ENCODE assay signal across 20 cellular contexts in genomic region chr20:61808497-61808896, GRCh38.
"Had no signal": no experiment of that assay in that cellular context is flagged by ENCODE, and none has a peak within 500 bp of the region (broad histone marks: within the 10 kb centered on the region; RNA-seq: fewer than 3 reads in every experiment).

No MANE protein-coding gene starts in this region.

- H3K27me3 ChIP-seq: brain microvascular endothelial cell had no signal

- H3K27ac ChIP-seq: brain microvascular endothelial cell, coronary artery, left ventricle myocardium inferior, neutrophil, parathyroid adenoma, suprapubic skin had no signal

- H3K79me2 ChIP-seq: parathyroid adenoma had no signal

- ATAC-seq: naive thymus-derived CD4-positive, alpha-beta T cell had no signal

- FAIRE-seq: endometrium, frontal cortex had no signal

- H3K9ac ChIP-seq: parathyroid adenoma, SK-N-SH had no signal

- DNase-seq: activated CD4-positive, alpha-beta memory T cell treated with anti-CD3 and anti-CD28 coated beads, Interleukin-2, amount 10 ng/mL, durations not matched to agents 7 days and 5 days; activated CD4-positive, alpha-beta T cell treated with anti-CD3 and anti-CD28 coated beads for 48 hours; activated CD4-positive, CD25-positive, alpha-beta regulatory T cell; activated naive CD4-positive, alpha-beta T cell treated with Interleukin-2 at 50 U/mL for 16 hours; activated naive CD8-positive, alpha-beta T cell treated with anti-CD3 and anti-CD28 coated beads, Interleukin-2, amount 10 ng/mL, durations not matched to agents 7 days and 5 days; activated T-cell treated with anti-CD3 and anti-CD28 coated beads, Interleukin-2, amount 50 U/mL, for 1 hour; brain microvascular endothelial cell; erythroblast; left ventricle myocardium inferior; mesenchymal stem cell; naive thymus-derived CD4-positive, alpha-beta T cell; SK-N-SH; T-helper 1 cell; T-helper 9 cell had no signal

- H3K4me1 ChIP-seq: parathyroid adenoma had no signal

- H3K36me3 ChIP-seq: brain microvascular endothelial cell, left ventricle myocardium inferior, neutrophil, suprapubic skin had no signal

- H2AFZ ChIP-seq: parathyroid adenoma had no signal

- H3K9me3 ChIP-seq: left ventricle myocardium inferior, neutrophil, SK-N-SH, suprapubic skin had no signal

- H3K4me2 ChIP-seq: SK-N-SH had no signal

- H3K4me3 ChIP-seq: coronary artery, left ventricle myocardium inferior, suprapubic skin had no signal
